ENCODE assay signal across 11 cellular contexts in genomic region chr10:3090914-3091313, GRCh38. TPM values are rescaled to one million over a fixed set of nuclear protein-coding genes. Genes with fewer than 3 reads are reported as not detected.
DNase-seq lines count a peak whose midpoint lies in the region; ATAC-seq and TF ChIP-seq lines count a peak whose summit lies in the region.
"Had no signal": no experiment of that assay in that cellular context is flagged by ENCODE, and none has a peak within 500 bp of the region (broad histone marks: within the 10 kb centered on the region; RNA-seq: fewer than 3 reads in every experiment).

No MANE protein-coding gene starts in this region.

- DNase-seq in Ammon's horn (ENCODE audit: low spot score): peak; percentile 71
- peak; percentile 56 for DNase-seq in NCI-H226
- peak; percentile 54 for DNase-seq in colonic mucosa
- DNase-seq in medulla oblongata (ENCODE audit: extremely low spot score): peak; percentile 76
- no peak for DNase-seq in NCI-H345 treated with DMSO at 0.1 percent for 48 hours (lab: John Stamatoyannopoulos, UW; ENCODE audit: unreplicated experiment)
- DNase-seq in stimulated activated naive CD4-positive, alpha-beta T cell treated with Interleukin-2 at 50 U/mL for 16 hours (lab: John Stamatoyannopoulos, UW): no peak
- no peak for DNase-seq in retina
- DNase-seq: activated gamma-delta T cell treated with Interleukin-2 at 50 U/mL for 16 hours had no signal

- H3K27me3 ChIP-seq in colonic mucosa: no peaks in the 10 kb centered on the region

- peaks cover 9% of the 10 kb centered on the region for H3K4me1 ChIP-seq in colonic mucosa

- no peak for TF ChIP-seq CTCF in colonic mucosa (IDR thresholded peaks at IDR 0.05)

- H3K36me3 ChIP-seq in colonic mucosa: no peaks in the 10 kb centered on the region

- H3K4me3 ChIP-seq in colonic mucosa: no peak overlapping the region
- H3K4me3 ChIP-seq: skin epidermis had no signal

- no peak overlapping the region for H3K9ac ChIP-seq in colonic mucosa (ENCODE audit: low read depth in 2 of 2, low read length in 2 of 2)
- H3K9ac ChIP-seq: KMS-11 had no signal

- H3K9me3 ChIP-seq in colonic mucosa: no peaks in the 10 kb centered on the region

- no peak for ATAC-seq in HG03469 (IDR thresholded peaks at IDR 0.05; ENCODE audit: unreplicated experiment)

- H3K27ac ChIP-seq in colonic mucosa: no peak overlapping the region
- H3K27ac ChIP-seq: KMS-11 had no signal

- intact Hi-C loops in colonic mucosa (cut with DNase I): no loop called here

RNA-seq across cellular contexts. Expression of gene PFKP, which starts 23.6 kb away (rescaled TPM):
- 100 to 1,000 TPM; 134 to 209 TPM for total RNA-seq in colonic mucosa

Comparison
In these comparisons a context has a peak if more than half of its experiments do, and no peak if none do; other contexts are left out.
1. DNase-seq: peak in Ammon's horn (single experiment), NCI-H226 (single experiment), colonic mucosa (single experiment) and medulla oblongata (single experiment); none in NCI-H345 treated with DMSO at 0.1 percent for 48 hours (single experiment), stimulated activated naive CD4-positive, alpha-beta T cell treated with Interleukin-2 at 50 U/mL for 16 hours (single experiment) and retina (single experiment).